Comparison of ENCODE assay signal across 17 cellular contexts in the genomic region with DNA sequence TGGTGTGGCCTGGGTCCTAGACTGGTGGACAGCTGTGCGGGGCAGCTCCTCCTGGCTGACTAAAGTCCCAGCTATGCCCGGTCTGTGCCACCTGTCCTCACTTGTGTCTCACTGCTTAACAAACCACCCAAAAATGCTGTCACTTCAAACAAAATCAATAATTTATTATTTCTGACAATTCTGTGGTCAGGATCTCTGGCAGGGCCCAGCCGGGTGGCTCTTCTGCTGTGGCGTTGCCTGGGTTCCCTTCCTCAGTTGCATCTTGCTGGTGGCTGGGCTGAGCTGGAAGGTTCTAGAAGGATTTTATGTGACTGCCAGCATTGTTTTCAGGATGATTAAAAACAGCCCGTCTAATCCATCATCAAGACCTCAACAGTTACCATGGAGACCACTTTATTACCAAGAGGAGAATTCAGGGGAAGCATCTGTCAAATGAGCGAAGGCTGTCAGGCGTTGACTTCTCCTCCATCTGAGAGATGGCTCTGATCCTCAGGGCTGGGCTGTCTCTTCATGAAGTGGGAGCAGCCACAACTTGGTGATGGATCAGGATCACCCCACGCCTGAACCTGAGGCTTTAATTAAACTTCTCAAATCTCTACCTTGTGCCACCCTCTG.
DNase-seq lines count a peak whose midpoint lies in the region; ATAC-seq and TF ChIP-seq lines count a peak whose summit lies in the region.
"Had no signal": no experiment of that assay in that cellular context is flagged by ENCODE, and none has a peak within 500 bp of the region (broad histone marks: within the 10 kb centered on the region; RNA-seq: fewer than 3 reads in every experiment).

No MANE protein-coding gene starts in this region.

- no peaks in the 10 kb centered on the region for H3K36me3 ChIP-seq in psoas muscle (ENCODE audit: insufficient read depth in 1 of 2, low read depth in 1 of 2)

- H3K9me3 Mint-ChIP-seq in Calu3 (ENCODE audit: low read depth, unreplicated experiment) (no peaks in the 10 kb centered on the region), osteocyte (ENCODE audit: unreplicated experiment) (no peaks in the 10 kb centered on the region)
- peaks cover 4% of the 10 kb centered on the region for H3K9me3 Mint-ChIP-seq in activated T-cell treated with anti-CD3 and anti-CD28 coated beads, Interleukin-2, amount 50 U/mL, for 4 hours

- H3K27ac Mint-ChIP-seq in Calu3 (ENCODE audit: unreplicated experiment) = no peak overlapping the region
- H3K27ac Mint-ChIP-seq in osteocyte (ENCODE audit: unreplicated experiment) = no peak overlapping the region
- H3K27ac Mint-ChIP-seq: CD8-positive, alpha-beta memory T cell; IgD-negative memory B cell had no signal

- no peaks in the 10 kb centered on the region for H3K9me3 ChIP-seq in psoas muscle

- H3K4me1 Mint-ChIP-seq in Calu3 (ENCODE audit: low read depth, unreplicated experiment) = no peaks in the 10 kb centered on the region
- H3K4me1 Mint-ChIP-seq in osteocyte (ENCODE audit: unreplicated experiment) = no peaks in the 10 kb centered on the region
- H3K4me1 Mint-ChIP-seq in activated T-cell treated with anti-CD3 and anti-CD28 coated beads, Interleukin-2, amount 50 U/mL, for 4 hours (ENCODE audit: low read depth) = no peaks in the 10 kb centered on the region
- H3K4me1 Mint-ChIP-seq: CD8-positive, alpha-beta memory T cell had no signal

- H3K27me3 ChIP-seq in psoas muscle (ENCODE audit: insufficient read depth in 3 of 3, low read length in 2 of 3) = peaks cover 0 to 9% (median 3%) of the 10 kb centered on the region in 3 donors

- ATAC-seq in HG03520 (IDR thresholded peaks at IDR 0.05; ENCODE audit: unreplicated experiment) = no peak
- no peak for ATAC-seq in psoas muscle
- ATAC-seq in activated T-cell treated with anti-CD3 and anti-CD28 coated beads, Interleukin-2, amount 50 U/mL, for 4 hours = no peak

- no peak overlapping the region for H3K4me3 Mint-ChIP-seq in Calu3 (ENCODE audit: low read depth, unreplicated experiment)
- H3K4me3 Mint-ChIP-seq in osteocyte (ENCODE audit: unreplicated experiment) = no peak overlapping the region
- H3K4me3 Mint-ChIP-seq in activated T-cell treated with anti-CD3 and anti-CD28 coated beads, Interleukin-2, amount 50 U/mL, for 4 hours = no peak overlapping the region
- H3K4me3 Mint-ChIP-seq: CD8-positive, alpha-beta memory T cell had no signal

- intact Hi-C loops in Calu3 (cut with micrococcal nuclease; ENCODE audit: unreplicated experiment) = no loop called here
- intact Hi-C loops in psoas muscle (cut with DNase I) = no loop called here

- no peak overlapping the region for H3K27ac ChIP-seq in psoas muscle
- H3K27ac ChIP-seq: PC-9 had no signal

- no peaks in the 10 kb centered on the region for H3K4me1 ChIP-seq in psoas muscle

- 65 to 67% (median 65%) methylated on average over 8 of the region's 8 CpGs for WGBS in psoas muscle, 3 donors

- H3K36me3 Mint-ChIP-seq in Calu3 (ENCODE audit: insufficient read depth, unreplicated experiment) (no peaks in the 10 kb centered on the region), osteocyte (ENCODE audit: unreplicated experiment) (no peaks in the 10 kb centered on the region)
- H3K36me3 Mint-ChIP-seq in activated T-cell treated with anti-CD3 and anti-CD28 coated beads, Interleukin-2, amount 50 U/mL, for 4 hours (ENCODE audit: insufficient read depth) = no peaks in the 10 kb centered on the region
- H3K36me3 Mint-ChIP-seq: IgD-negative memory B cell had no signal

- TF ChIP-seq CTCF in Calu3 (IDR thresholded peaks at IDR 0.05; ENCODE audit: unreplicated experiment) (no peak), osteocyte (IDR thresholded peaks at IDR 0.05) (no peak), psoas muscle (IDR thresholded peaks at IDR 0.05) (no peak)

- peaks cover 52% of the 10 kb centered on the region for H3K27me3 Mint-ChIP-seq in Calu3 (ENCODE audit: unreplicated experiment)
- no peaks in the 10 kb centered on the region for H3K27me3 Mint-ChIP-seq in osteocyte (ENCODE audit: unreplicated experiment)
- peaks cover 28% of the 10 kb centered on the region for H3K27me3 Mint-ChIP-seq in activated T-cell treated with anti-CD3 and anti-CD28 coated beads, Interleukin-2, amount 50 U/mL, for 4 hours (ENCODE audit: low read depth)

- CTCF ChIA-PET in Calu3 (lab: Charles Lee) = no interaction called here

- no TSS peak for BruUV-seq in Calu3 (replicated peaks; lab: Mats Ljungman, UMichigan)

- peak; percentile 34 for DNase-seq in DMS53 (lab: John Stamatoyannopoulos, UW)
- DNase-seq in DMS53 treated with DMSO at 0.1 percent for 48 hours (lab: John Stamatoyannopoulos, UW; ENCODE audit: unreplicated experiment) = no peak
- peak; percentile 41 for DNase-seq in Calu3
- DNase-seq in ecto neural progenitor cell (ENCODE audit: low spot score) = peak; percentile 29
- DNase-seq in osteocyte (ENCODE audit: extremely low spot score, unreplicated experiment) = peak; percentile 49
- no peak for DNase-seq in psoas muscle
- no peak for DNase-seq in activated T-cell treated with anti-CD3 and anti-CD28 coated beads, Interleukin-2, amount 50 U/mL, for 4 hours
- DNase-seq: 8988T; CD8-positive, alpha-beta memory T cell; EL; H7; NCI-H1105 treated with DMSO at 0.1 percent for 48 hours; NCI-H187 treated with DMSO at 0.1 percent for 48 hours; NCI-H82; PC-9 had no signal

- no peak overlapping the region for H3K4me3 ChIP-seq in psoas muscle
- H3K4me3 ChIP-seq: PC-9 had no signal

Comparison
In these comparisons a context has a peak if more than half of its experiments do, and no peak if none do; other contexts are left out.
1. DNase-seq: peak in DMS53 (single experiment), Calu3 (single experiment), ecto neural progenitor cell (single experiment) and osteocyte (single experiment); none in DMS53 treated with DMSO at 0.1 percent for 48 hours (single experiment), psoas muscle (0 of 2) and activated T-cell treated with anti-CD3 and anti-CD28 coated beads, Interleukin-2, amount 50 U/mL, for 4 hours (single experiment).